ENCODE assay signal across 7 cellular contexts in genomic region chr14:35821546-35822411, GRCh38. TPM values are rescaled to one million over a fixed set of nuclear protein-coding genes. Genes with fewer than 3 reads are reported as not detected.
DNase-seq lines count a peak whose midpoint lies in the region; ATAC-seq and TF ChIP-seq lines count a peak whose summit lies in the region.

No MANE protein-coding gene starts in this region.

- ATAC-seq in foreskin keratinocyte (no peak), HG03442 (IDR thresholded peaks at IDR 0.05; ENCODE audit: unreplicated experiment) (no peak), GM18519 (IDR thresholded peaks at IDR 0.05; ENCODE audit: low FRiP score, unreplicated experiment) (no peak)

- H3K27me3 ChIP-seq in foreskin keratinocyte (no peaks in the 10 kb centered on the region), uterus (no peaks in the 10 kb centered on the region)

- peak; percentile 17 for DNase-seq in DMS79 (lab: John Stamatoyannopoulos, UW)
- DNase-seq in SK-MEL-5 (ENCODE audit: low read depth, low spot score) = peak; percentile 67
- peak in 1 of 2 donors; percentile 45 for DNase-seq in foreskin keratinocyte
- no peak for DNase-seq in uterus

- intact Hi-C loops in uterus (cut with DNase I; ENCODE audit: low total_unique reads) = no loop called here

- peak; percentile 47; the same call in 1 of the 2 replicates for TF ChIP-seq CTCF in HEK293 (tag by site-specific recombination; IDR thresholded peaks at IDR 0.05)
- TF ChIP-seq CTCF in foreskin keratinocyte (conservative IDR thresholded peaks at IDR 0.05) = peak; percentile 77
- TF ChIP-seq CTCF in uterus (IDR thresholded peaks at IDR 0.05) = peak; percentile 32 to 77 (median 55)

- POLR2A ChIA-PET in HEK293 (lab: Yijun Ruan, JAX) = no interaction called here

- in situ Hi-C loops in SK-MEL-5 (cut with HindIII; ENCODE audit: low pct_unique_long_range_greater_than_20kb, low sequenced_read_pairs) = no loop called here

- TF ChIP-seq POLR2A in uterus (IDR thresholded peaks at IDR 0.05) = no peak

- H3K4me1 ChIP-seq in HEK293 (ENCODE audit: control insufficient read depth, insufficient read depth, low read length) (peaks cover 2% of the 10 kb centered on the region; the same call in 1 of the 2 replicates), foreskin keratinocyte (peaks cover 14% of the 10 kb centered on the region), uterus (no peaks in the 10 kb centered on the region)

- H3K4me3 ChIP-seq in HEK293 (ENCODE audit: low read depth, low read length) = no peak overlapping the region
- no peak overlapping the region for H3K4me3 ChIP-seq in uterus

- no peak overlapping the region for H3K27ac ChIP-seq in HEK293 (ENCODE audit: extremely low read depth, low read depth, low read length)
- H3K27ac ChIP-seq in foreskin keratinocyte = no peak overlapping the region
- no peak overlapping the region for H3K27ac ChIP-seq in uterus

- CTCF ChIA-PET in HEK293 (lab: Yijun Ruan, JAX) = interaction anchor here (0.5 to 2.1 kb wide), 21 partner anchors 8 to 875 kb away, joined by 3 to 8 read pairs (median 3); partner anchors contain the start of gene MBIP

- H3K36me3 ChIP-seq in HEK293 (ENCODE audit: control insufficient read depth in 2 of 2, insufficient read depth in 1 of 2, low read length in 2 of 2) (no peaks in the 10 kb centered on the region), uterus (no peaks in the 10 kb centered on the region)

- no peaks in the 10 kb centered on the region for H3K9me3 ChIP-seq in HEK293 (ENCODE audit: control insufficient read depth, insufficient read depth, low read depth, low read length)
- H3K9me3 ChIP-seq in uterus = no peaks in the 10 kb centered on the region

TF ChIP-seq in HEK293, 187 proteins besides CTCF, POLR2A, EP300 and RAD21:
- TF ChIP-seq HOXA7 (CRISPR knock-in tag; IDR thresholded peaks at IDR 0.05; ENCODE audit: borderline replicate concordance) (no peak), ZNF629 (tag by site-specific recombination; IDR thresholded peaks at IDR 0.05) (peak; percentile 53; the same call in 1 of the 2 replicates), ZNF391 (tag by site-specific recombination; IDR thresholded peaks at IDR 0.05; ENCODE audit: borderline replicate concordance, low read depth) (no peak), ZNF366 (tag by site-specific recombination; conservative IDR thresholded peaks at IDR 0.05) (peak; percentile 31; the same call in 1 of the 2 replicates), ZNF704 (tag by site-specific recombination; IDR thresholded peaks at IDR 0.05) (no peak), ZNF426 (tag by site-specific recombination; IDR thresholded peaks at IDR 0.05) (no peak), ZBTB17 (tag by site-specific recombination; IDR thresholded peaks at IDR 0.05) (0 out of 2 replicates have a peak, but pooled peaks have one; percentile 31), TRIM28 (IDR thresholded peaks at IDR 0.05; ENCODE audit: borderline replicate concordance, low read length) (0 out of 2 replicates have a peak, but pooled peaks have one; percentile 40), ZNF16 (tag by site-specific recombination; IDR thresholded peaks at IDR 0.05; ENCODE audit: low read depth) (no peak), IKZF3 (tag by site-specific recombination; IDR thresholded peaks at IDR 0.05) (peak; percentile 52; the same call in 1 of the 2 replicates)

RNA-seq across cellular contexts. Expression of gene BRMS1L, which starts 4.4 kb away (rescaled TPM):
- total RNA-seq in SK-MEL-5 (2014; rRNA removed; shearing (Covaris generic)) = 3.5 and 4.0 TPM in 2 replicates
- 5.7 and 7.4 TPM in 2 replicates for polyA plus RNA-seq in SK-MEL-5 (2015; cell fraction: cytosol; rRNA removed)
- 4.4 and 11.5 TPM in 2 replicates for polyA plus RNA-seq in SK-MEL-5 (2015; cell fraction: nucleus; rRNA removed)
- total RNA-seq in foreskin keratinocyte (10.1 and 11.6 TPM in 2 replicates), uterus (10 to 100 TPM in 2 of 4 donors, 1 to 10 TPM in 2; 1.5 to 16.3 (median 8.5) TPM)
- 5.6 and 7.2 TPM in 2 replicates for polyA plus RNA-seq in foreskin keratinocyte

RNA-seq across cellular contexts. Expression of gene RALGAPA1, which starts 12.7 kb away (rescaled TPM):
- 17.0 and 18.7 TPM in 2 replicates for total RNA-seq in SK-MEL-5 (2014; rRNA removed; shearing (Covaris generic))
- 7.9 and 10.5 TPM in 2 replicates for polyA plus RNA-seq in SK-MEL-5 (2015; cell fraction: cytosol; rRNA removed)
- 51.9 and 52.8 TPM in 2 replicates for polyA plus RNA-seq in SK-MEL-5 (2015; cell fraction: nucleus; rRNA removed)
- total RNA-seq in foreskin keratinocyte (15.5 and 15.9 TPM in 2 replicates), uterus (100 to 1,000 TPM in 2 of 4 donors, 10 to 100 TPM in 2; 44.1 to 138 (median 108) TPM)
- polyA plus RNA-seq in foreskin keratinocyte = 3.7 and 4.5 TPM in 2 replicates

Comparison
In these comparisons a context has a peak if more than half of its experiments do, and no peak if none do; other contexts are left out.
1. DNase-seq: peak in DMS79 (single experiment) and SK-MEL-5 (single experiment); none in uterus (0 of 2).
2. Peak in every context shown above with its lines, with median percentiles within 50 percentile points of each other: CTCF ChIP-seq.